1 cellular context compared by ENCODE assay signal in the genomic region with DNA sequence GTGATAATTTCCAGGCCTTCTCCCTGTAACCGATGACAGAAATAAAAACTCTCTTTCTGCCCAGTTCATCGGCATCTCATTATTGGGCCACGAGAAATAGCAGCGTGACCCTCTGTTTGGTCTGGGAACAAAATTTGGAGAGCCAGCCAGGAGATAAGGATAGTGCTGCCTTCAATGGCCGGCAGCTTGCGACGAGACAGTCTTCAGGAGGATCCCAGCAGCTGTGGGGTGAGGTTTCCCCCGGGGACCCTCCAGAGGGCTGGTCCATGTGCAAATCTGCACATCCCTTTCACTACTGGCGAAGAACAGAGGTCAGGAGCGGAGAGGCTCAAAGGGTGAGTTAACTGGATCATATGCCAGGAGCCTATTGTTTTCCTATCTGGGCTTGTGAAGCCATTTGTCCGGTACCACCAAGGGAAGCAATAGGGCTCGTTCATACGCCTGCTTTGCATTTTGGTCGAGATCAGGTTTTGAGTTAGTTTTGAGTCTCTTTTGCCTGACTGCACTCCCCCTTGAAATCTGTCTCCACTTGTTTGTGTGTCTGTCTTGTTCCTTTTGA.
TF ChIP-seq lines count a peak whose summit lies in the region.

No MANE protein-coding gene starts in this region.

TF ChIP-seq in K562, 482 proteins besides CTCF, POLR2A, EP300 and RAD21:
- TF ChIP-seq, protein P1, sequence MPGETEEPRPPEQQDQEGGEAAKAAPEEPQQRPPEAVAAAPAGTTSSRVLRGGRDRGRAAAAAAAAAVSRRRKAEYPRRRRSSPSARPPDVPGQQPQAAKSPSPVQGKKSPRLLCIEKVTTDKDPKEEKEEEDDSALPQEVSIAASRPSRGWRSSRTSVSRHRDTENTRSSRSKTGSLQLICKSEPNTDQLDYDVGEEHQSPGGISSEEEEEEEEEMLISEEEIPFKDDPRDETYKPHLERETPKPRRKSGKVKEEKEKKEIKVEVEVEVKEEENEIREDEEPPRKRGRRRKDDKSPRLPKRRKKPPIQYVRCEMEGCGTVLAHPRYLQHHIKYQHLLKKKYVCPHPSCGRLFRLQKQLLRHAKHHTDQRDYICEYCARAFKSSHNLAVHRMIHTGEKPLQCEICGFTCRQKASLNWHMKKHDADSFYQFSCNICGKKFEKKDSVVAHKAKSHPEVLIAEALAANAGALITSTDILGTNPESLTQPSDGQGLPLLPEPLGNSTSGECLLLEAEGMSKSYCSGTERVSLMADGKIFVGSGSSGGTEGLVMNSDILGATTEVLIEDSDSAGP (CRISPR knock-in tag; IDR thresholded peaks at IDR 0.05), result no peak
- TF ChIP-seq POLR3G (IDR thresholded peaks at IDR 0.05; ENCODE audit: extremely low read depth, insufficient read length, insufficient replicate concordance), result no peak
- TF ChIP-seq, protein P2, sequence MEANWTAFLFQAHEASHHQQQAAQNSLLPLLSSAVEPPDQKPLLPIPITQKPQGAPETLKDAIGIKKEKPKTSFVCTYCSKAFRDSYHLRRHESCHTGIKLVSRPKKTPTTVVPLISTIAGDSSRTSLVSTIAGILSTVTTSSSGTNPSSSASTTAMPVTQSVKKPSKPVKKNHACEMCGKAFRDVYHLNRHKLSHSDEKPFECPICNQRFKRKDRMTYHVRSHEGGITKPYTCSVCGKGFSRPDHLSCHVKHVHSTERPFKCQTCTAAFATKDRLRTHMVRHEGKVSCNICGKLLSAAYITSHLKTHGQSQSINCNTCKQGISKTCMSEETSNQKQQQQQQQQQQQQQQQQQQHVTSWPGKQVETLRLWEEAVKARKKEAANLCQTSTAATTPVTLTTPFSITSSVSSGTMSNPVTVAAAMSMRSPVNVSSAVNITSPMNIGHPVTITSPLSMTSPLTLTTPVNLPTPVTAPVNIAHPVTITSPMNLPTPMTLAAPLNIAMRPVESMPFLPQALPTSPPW (CRISPR knock-in tag; IDR thresholded peaks at IDR 0.05), result no peak
- TF ChIP-seq SIN3A (IDR thresholded peaks at IDR 0.05; ENCODE audit: borderline replicate concordance in 2 of 2, control insufficient read depth in 1 of 2, low read depth in 2 of 2, low read length in 2 of 2), result no peak
- TF ChIP-seq, protein P3, sequence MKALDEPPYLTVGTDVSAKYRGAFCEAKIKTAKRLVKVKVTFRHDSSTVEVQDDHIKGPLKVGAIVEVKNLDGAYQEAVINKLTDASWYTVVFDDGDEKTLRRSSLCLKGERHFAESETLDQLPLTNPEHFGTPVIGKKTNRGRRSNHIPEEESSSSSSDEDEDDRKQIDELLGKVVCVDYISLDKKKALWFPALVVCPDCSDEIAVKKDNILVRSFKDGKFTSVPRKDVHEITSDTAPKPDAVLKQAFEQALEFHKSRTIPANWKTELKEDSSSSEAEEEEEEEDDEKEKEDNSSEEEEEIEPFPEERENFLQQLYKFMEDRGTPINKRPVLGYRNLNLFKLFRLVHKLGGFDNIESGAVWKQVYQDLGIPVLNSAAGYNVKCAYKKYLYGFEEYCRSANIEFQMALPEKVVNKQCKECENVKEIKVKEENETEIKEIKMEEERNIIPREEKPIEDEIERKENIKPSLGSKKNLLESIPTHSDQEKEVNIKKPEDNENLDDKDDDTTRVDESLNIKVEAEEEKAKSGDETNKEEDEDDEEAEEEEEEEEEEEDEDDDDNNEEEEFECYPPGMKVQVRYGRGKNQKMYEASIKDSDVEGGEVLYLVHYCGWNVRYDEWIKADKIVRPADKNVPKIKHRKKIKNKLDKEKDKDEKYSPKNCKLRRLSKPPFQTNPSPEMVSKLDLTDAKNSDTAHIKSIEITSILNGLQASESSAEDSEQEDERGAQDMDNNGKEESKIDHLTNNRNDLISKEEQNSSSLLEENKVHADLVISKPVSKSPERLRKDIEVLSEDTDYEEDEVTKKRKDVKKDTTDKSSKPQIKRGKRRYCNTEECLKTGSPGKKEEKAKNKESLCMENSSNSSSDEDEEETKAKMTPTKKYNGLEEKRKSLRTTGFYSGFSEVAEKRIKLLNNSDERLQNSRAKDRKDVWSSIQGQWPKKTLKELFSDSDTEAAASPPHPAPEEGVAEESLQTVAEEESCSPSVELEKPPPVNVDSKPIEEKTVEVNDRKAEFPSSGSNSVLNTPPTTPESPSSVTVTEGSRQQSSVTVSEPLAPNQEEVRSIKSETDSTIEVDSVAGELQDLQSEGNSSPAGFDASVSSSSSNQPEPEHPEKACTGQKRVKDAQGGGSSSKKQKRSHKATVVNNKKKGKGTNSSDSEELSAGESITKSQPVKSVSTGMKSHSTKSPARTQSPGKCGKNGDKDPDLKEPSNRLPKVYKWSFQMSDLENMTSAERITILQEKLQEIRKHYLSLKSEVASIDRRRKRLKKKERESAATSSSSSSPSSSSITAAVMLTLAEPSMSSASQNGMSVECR (CRISPR knock-in tag; IDR thresholded peaks at IDR 0.05), result no peak
- no peak for TF ChIP-seq GATA2 (CRISPR knock-in tag; IDR thresholded peaks at IDR 0.05)
- no peak for TF ChIP-seq PHF8 (IDR thresholded peaks at IDR 0.05; ENCODE audit: borderline replicate concordance, low read length)
- TF ChIP-seq PHTF2 (CRISPR knock-in tag; IDR thresholded peaks at IDR 0.05), result no peak
- TF ChIP-seq, protein P4, sequence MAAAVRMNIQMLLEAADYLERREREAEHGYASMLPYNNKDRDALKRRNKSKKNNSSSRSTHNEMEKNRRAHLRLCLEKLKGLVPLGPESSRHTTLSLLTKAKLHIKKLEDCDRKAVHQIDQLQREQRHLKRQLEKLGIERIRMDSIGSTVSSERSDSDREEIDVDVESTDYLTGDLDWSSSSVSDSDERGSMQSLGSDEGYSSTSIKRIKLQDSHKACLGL (CRISPR knock-in tag; IDR thresholded peaks at IDR 0.05; ENCODE audit: borderline replicate concordance, poor library complexity, severe bottlenecking), result no peak
- no peak for TF ChIP-seq XRCC5 (IDR thresholded peaks at IDR 0.05; ENCODE audit: low read depth, low read length)
- TF ChIP-seq SIN3B (IDR thresholded peaks at IDR 0.05; ENCODE audit: low read depth), result no peak
- TF ChIP-seq MCM3 (IDR thresholded peaks at IDR 0.05), result no peak
- no peak for TF ChIP-seq RFX1 (IDR thresholded peaks at IDR 0.05)
- no peak for TF ChIP-seq ZNF583 (CRISPR knock-in tag; IDR thresholded peaks at IDR 0.05)
